In the genomic region with DNA sequence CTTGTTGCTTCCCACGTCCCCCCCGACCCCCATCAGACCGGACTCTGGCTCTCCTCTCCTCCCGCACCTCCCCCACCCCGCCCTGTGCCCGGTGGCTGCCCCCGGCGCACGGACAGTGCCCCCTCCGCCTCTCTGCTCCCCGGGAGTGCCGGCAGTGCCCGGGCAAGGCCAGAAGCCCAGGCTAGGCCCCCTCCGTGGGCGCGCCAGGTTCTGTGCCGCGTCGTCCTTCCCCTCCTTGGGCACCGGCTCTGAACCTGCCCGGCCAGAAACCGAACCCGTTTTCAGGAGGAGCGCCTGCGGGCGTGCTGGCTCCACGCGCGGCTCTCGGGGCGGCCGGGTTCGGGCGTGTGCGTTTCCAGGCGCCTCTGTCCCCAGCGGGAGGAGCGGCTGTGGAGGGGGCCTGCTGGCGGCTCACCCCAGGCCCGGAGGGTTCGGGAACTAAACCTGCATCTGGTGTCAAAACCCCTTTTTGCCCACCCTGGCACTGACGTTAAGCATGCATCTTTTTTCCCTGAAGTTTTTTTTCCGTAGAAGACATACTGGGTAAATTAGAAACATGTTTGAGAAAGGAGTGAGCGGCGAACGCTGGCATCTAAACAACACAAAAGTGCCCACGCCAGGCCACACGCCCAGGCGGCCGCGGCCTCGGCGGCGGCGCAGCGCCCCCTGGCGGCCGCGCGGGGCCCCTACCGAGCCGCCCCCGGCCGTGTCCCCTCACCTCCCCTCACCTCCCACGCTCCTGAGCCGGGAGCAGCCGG, we compare ENCODE assay signal across 8 cellular contexts.
DNase-seq lines count a peak whose midpoint lies in the region; ATAC-seq and TF ChIP-seq lines count a peak whose summit lies in the region.

No MANE protein-coding gene starts in this region.

- H3K36me3 Mint-ChIP-seq in CD4-positive, CD25-positive, alpha-beta regulatory T cell, result no peaks in the 10 kb centered on the region

- no peaks in the 10 kb centered on the region for H3K9me3 ChIP-seq in CD4-positive, CD25-positive, alpha-beta regulatory T cell (ENCODE audit: control insufficient read depth in 2 of 2, low read length in 2 of 2)
- no peaks in the 10 kb centered on the region for H3K9me3 ChIP-seq in suprapubic skin

- TF ChIP-seq CTCF in suprapubic skin (IDR thresholded peaks at IDR 0.05), result peak; percentile 93 to 96

- DNase-seq in CD4-positive, CD25-positive, alpha-beta regulatory T cell, result peak; percentile 48 to 72 (median 67)
- peak; percentile 35 for DNase-seq in HT1080 (ENCODE audit: low read depth)
- DNase-seq in SK-N-DZ (ENCODE audit: low spot score), result peak; percentile 54
- peak; percentile 66 for DNase-seq in activated naive CD4-positive, alpha-beta T cell treated with anti-CD3 and anti-CD28 coated beads, Interleukin-2, amount 50 U/mL, for 16 hours
- DNase-seq in globus pallidus (ENCODE audit: low spot score), result peak; percentile 72
- DNase-seq in nucleus accumbens (lab: John Stamatoyannopoulos, UW), result peak in 51 of 56 donors; percentile 15 to 82 (median 58)
- DNase-seq in suprapubic skin (ENCODE audit: low spot score in 2 of 2), result peak; percentile 83 to 85

- TF ChIP-seq EP300 in suprapubic skin (IDR thresholded peaks at IDR 0.05), result no peak

- WGBS in suprapubic skin, result under 1% methylated on average over 27 of the region's 67 CpGs

- H3K27ac Mint-ChIP-seq in CD4-positive, CD25-positive, alpha-beta regulatory T cell, result no peak overlapping the region

- peaks cover 9% of the 10 kb centered on the region for H3K27me3 Mint-ChIP-seq in CD4-positive, CD25-positive, alpha-beta regulatory T cell

- H3K4me3 ChIP-seq in CD4-positive, CD25-positive, alpha-beta regulatory T cell (ENCODE audit: low read depth, low read length), result peak overlapping the region; percentile 82
- H3K4me3 ChIP-seq in suprapubic skin, result peak overlapping the region; percentile 69

- no peaks in the 10 kb centered on the region for H3K36me3 ChIP-seq in CD4-positive, CD25-positive, alpha-beta regulatory T cell (ENCODE audit: control insufficient read depth, insufficient read depth, low read length)
- H3K36me3 ChIP-seq in suprapubic skin, result no peaks in the 10 kb centered on the region

- H3K27ac ChIP-seq in CD4-positive, CD25-positive, alpha-beta regulatory T cell (ENCODE audit: insufficient read depth, low read length, poor library complexity, severe bottlenecking), result no peak overlapping the region
- H3K27ac ChIP-seq in suprapubic skin, result peak overlapping the region; percentile 91

- peak; percentile 77 to 80 for ATAC-seq in CD4-positive, CD25-positive, alpha-beta regulatory T cell (ENCODE audit: low read depth in 2 of 2)
- ATAC-seq in GM19372 (IDR thresholded peaks at IDR 0.05; ENCODE audit: low read depth, unreplicated experiment), result peak; percentile 53

- peaks cover 2% of the 10 kb centered on the region for H3K27me3 ChIP-seq in CD4-positive, CD25-positive, alpha-beta regulatory T cell (ENCODE audit: control insufficient read depth, insufficient read depth, low read length)
- H3K27me3 ChIP-seq in suprapubic skin, result no peaks in the 10 kb centered on the region

- H3K4me1 ChIP-seq in CD4-positive, CD25-positive, alpha-beta regulatory T cell (ENCODE audit: control insufficient read depth, insufficient read depth, low read length, poor library complexity, severe bottlenecking), result peaks cover 12% of the 10 kb centered on the region
- H3K4me1 ChIP-seq in suprapubic skin, result peaks cover 48% of the 10 kb centered on the region

- H3K4me1 Mint-ChIP-seq in CD4-positive, CD25-positive, alpha-beta regulatory T cell, result peaks cover 0 to 4% (median 0%) of the 10 kb centered on the region in 4 donors

- no peaks in the 10 kb centered on the region for H3K9me3 Mint-ChIP-seq in CD4-positive, CD25-positive, alpha-beta regulatory T cell

- TF ChIP-seq POLR2A in suprapubic skin (IDR thresholded peaks at IDR 0.05), result no peak

- peak overlapping the region; percentile 64 to 80 (median 78) for H3K4me3 Mint-ChIP-seq in CD4-positive, CD25-positive, alpha-beta regulatory T cell
